ENCODE assay signal across 9 cellular contexts in genomic region chr17:82414548-82415281, GRCh38. TPM values are rescaled to one million over a fixed set of nuclear protein-coding genes. Genes with fewer than 3 reads are reported as not detected.
DNase-seq lines count a peak whose midpoint lies in the region; ATAC-seq and TF ChIP-seq lines count a peak whose summit lies in the region.
"Had no signal": no experiment of that assay in that cellular context is flagged by ENCODE, and none has a peak within 500 bp of the region (broad histone marks: within the 10 kb centered on the region; RNA-seq: fewer than 3 reads in every experiment).

No MANE protein-coding gene starts in this region.

- H3K9me3 Mint-ChIP-seq in WTC11 (no peaks in the 10 kb centered on the region), immature natural killer cell (no peaks in the 10 kb centered on the region)

- ATAC-seq in WTC11 (peak; percentile 76), HG03159 (IDR thresholded peaks at IDR 0.05; ENCODE audit: unreplicated experiment) (no peak), GM18502 (IDR thresholded peaks at IDR 0.05; ENCODE audit: poor library complexity, unreplicated experiment) (no peak)

- POLR2A ChIA-PET in WTC11 (lab: Charles Lee) = no interaction called here

- H3K27me3 Mint-ChIP-seq in WTC11 (ENCODE audit: low read depth) (no peaks in the 10 kb centered on the region), immature natural killer cell (ENCODE audit: low read depth in 3 of 3) (peaks cover 0 to 8% (median 0%) of the 10 kb centered on the region in 3 donors)
- H3K27me3 Mint-ChIP-seq: activated naive CD8-positive, alpha-beta T cell had no signal

- no peak; the same call in 1 of the 2 replicates for TF ChIP-seq CTCF in WTC11 (IDR thresholded peaks at IDR 0.05)

- H3K27ac Mint-ChIP-seq in WTC11 = peak overlapping the region; percentile 63; the same call in 1 of the 2 replicates
- H3K27ac Mint-ChIP-seq in immature natural killer cell = peak overlapping the region in 1 of 6 donors; percentile 53
- H3K27ac Mint-ChIP-seq: activated naive CD8-positive, alpha-beta T cell had no signal

- H3K4me3 Mint-ChIP-seq in WTC11 = peak overlapping the region; percentile 36
- peak overlapping the region in 3 of 5 donors; percentile 19 to 34 (median 26) for H3K4me3 Mint-ChIP-seq in immature natural killer cell
- H3K4me3 Mint-ChIP-seq: activated naive CD8-positive, alpha-beta T cell had no signal

- DNase-seq in Daoy (ENCODE audit: low read depth) (peak; percentile 75), MV-4-11 (lab: John Stamatoyannopoulos, UW) (peak; percentile 60), WTC11 (ENCODE audit: low spot score) (peak; percentile 91), brain pericyte (ENCODE audit: low read depth, low spot score) (peak; percentile 42), immature natural killer cell (peak; percentile 64 to 68 (median 67))
- DNase-seq in stimulated activated CD4-positive, alpha-beta T cell treated with anti-CD3 and anti-CD28 coated beads, Interleukin-1b, Interleukin-23, amount 100 ng/mL, for 1 hour (ENCODE audit: low read depth in 2 of 2) = peak; percentile 32 to 60

- H3K36me3 Mint-ChIP-seq in WTC11 (peaks cover under 1% of the 10 kb centered on the region; the same call in 1 of the 2 replicates), immature natural killer cell (peaks cover under 1 to 6% (median 4%) of the 10 kb centered on the region in 3 donors)

- CTCF ChIA-PET in WTC11 (lab: Charles Lee) = interaction anchor here (0.6 to 1.8 kb wide), 8 partner anchors 10 to 245 kb away, joined by 3 to 9 read pairs (median 4); no protein-coding TSS in a partner anchor

- H3K4me1 Mint-ChIP-seq in WTC11 = peaks cover 13% of the 10 kb centered on the region
- H3K4me1 Mint-ChIP-seq in immature natural killer cell = peaks cover 23 to 27% of the 10 kb centered on the region in 2 donors

TF ChIP-seq in WTC11, 78 proteins besides CTCF, POLR2A, EP300 and RAD21 (continues in another document):
- TF ChIP-seq ESRRA (CRISPR knock-in tag; IDR thresholded peaks at IDR 0.05; ENCODE audit: borderline replicate concordance) (peak; percentile 87; the same call in 1 of the 2 replicates), NR3C1 (CRISPR knock-in tag; conservative IDR thresholded peaks at IDR 0.05; ENCODE audit: low read depth) (no peak), ZNF317 (CRISPR knock-in tag; IDR thresholded peaks at IDR 0.05; ENCODE audit: borderline replicate concordance, low read depth) (0 out of 2 replicates have a peak, but pooled peaks have one; percentile 48), ZNF416 (CRISPR knock-in tag; IDR thresholded peaks at IDR 0.05) (no peak), EMX1 (CRISPR knock-in tag; IDR thresholded peaks at IDR 0.05) (no peak), SOX15 (CRISPR knock-in tag; IDR thresholded peaks at IDR 0.05) (no peak), RELA (CRISPR knock-in tag; IDR thresholded peaks at IDR 0.05; ENCODE audit: borderline replicate concordance) (no peak; the same call in 1 of the 2 replicates), HMGXB4 (CRISPR knock-in tag; IDR thresholded peaks at IDR 0.05) (peak; percentile 73; the same call in 1 of the 2 replicates), SP1 (CRISPR knock-in tag; conservative IDR thresholded peaks at IDR 0.05) (peak; percentile 54; the same call in 1 of the 2 replicates), FOXJ3 (CRISPR knock-in tag; IDR thresholded peaks at IDR 0.05; ENCODE audit: borderline replicate concordance) (no peak), CDX4 (CRISPR knock-in tag; IDR thresholded peaks at IDR 0.05; ENCODE audit: borderline replicate concordance) (no peak), RORB (CRISPR knock-in tag; IDR thresholded peaks at IDR 0.05) (no peak), ZNF263 (CRISPR knock-in tag; IDR thresholded peaks at IDR 0.05; ENCODE audit: low read depth) (no peak), NR2C2 (CRISPR knock-in tag; IDR thresholded peaks at IDR 0.05) (0 out of 2 replicates have a peak, but pooled peaks have one; percentile 45), ZNF138 (CRISPR knock-in tag; conservative IDR thresholded peaks at IDR 0.05) (no peak), ZBTB21 (CRISPR knock-in tag; IDR thresholded peaks at IDR 0.05; ENCODE audit: borderline replicate concordance) (no peak), MXD4 (CRISPR knock-in tag; IDR thresholded peaks at IDR 0.05; ENCODE audit: borderline replicate concordance) (no peak), GTF2I (CRISPR knock-in tag; conservative IDR thresholded peaks at IDR 0.05) (no peak), ZNF423 (CRISPR knock-in tag; IDR thresholded peaks at IDR 0.05) (no peak)
- TF ChIP-seq, protein P1, sequence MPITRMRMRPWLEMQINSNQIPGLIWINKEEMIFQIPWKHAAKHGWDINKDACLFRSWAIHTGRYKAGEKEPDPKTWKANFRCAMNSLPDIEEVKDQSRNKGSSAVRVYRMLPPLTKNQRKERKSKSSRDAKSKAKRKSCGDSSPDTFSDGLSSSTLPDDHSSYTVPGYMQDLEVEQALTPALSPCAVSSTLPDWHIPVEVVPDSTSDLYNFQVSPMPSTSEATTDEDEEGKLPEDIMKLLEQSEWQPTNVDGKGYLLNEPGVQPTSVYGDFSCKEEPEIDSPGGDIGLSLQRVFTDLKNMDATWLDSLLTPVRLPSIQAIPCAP (CRISPR knock-in tag; IDR thresholded peaks at IDR 0.05) = peak; percentile 93
- TF ChIP-seq, protein P2, sequence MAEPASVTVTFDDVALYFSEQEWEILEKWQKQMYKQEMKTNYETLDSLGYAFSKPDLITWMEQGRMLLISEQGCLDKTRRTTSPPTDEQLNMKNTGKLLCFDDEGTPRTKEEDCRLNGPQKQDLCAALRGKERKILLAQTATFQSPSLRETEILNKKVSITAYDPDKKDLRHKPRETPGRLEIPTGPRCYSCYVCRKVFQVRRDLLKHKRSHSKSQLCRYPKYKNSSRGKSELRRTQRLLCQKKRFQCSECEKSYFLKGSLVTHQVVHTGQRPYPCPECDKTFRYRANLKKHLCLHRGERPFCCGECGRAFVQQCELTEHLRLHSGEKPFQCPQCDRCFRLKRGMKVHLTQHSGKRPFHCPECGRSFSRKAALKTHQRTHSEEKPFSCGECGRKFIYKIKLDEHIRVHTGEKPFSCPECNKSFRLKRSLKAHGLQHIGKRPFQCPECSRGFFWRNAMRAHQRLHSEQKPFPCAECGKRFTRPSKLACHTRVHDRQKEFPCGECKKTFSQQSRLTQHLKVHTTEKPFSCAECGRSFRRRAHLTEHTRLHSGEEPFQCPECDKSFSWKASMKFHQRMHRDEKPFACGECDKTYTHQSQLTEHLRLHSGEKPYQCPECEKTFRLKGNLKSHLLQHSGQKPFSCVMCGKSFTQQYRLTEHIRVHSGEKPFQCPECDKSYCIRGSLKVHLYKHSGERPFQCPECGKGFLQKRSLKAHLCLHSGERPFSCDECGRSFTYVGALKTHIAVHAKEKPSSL (CRISPR knock-in tag; conservative IDR thresholded peaks at IDR 0.05) = no peak
- TF ChIP-seq, protein P3, sequence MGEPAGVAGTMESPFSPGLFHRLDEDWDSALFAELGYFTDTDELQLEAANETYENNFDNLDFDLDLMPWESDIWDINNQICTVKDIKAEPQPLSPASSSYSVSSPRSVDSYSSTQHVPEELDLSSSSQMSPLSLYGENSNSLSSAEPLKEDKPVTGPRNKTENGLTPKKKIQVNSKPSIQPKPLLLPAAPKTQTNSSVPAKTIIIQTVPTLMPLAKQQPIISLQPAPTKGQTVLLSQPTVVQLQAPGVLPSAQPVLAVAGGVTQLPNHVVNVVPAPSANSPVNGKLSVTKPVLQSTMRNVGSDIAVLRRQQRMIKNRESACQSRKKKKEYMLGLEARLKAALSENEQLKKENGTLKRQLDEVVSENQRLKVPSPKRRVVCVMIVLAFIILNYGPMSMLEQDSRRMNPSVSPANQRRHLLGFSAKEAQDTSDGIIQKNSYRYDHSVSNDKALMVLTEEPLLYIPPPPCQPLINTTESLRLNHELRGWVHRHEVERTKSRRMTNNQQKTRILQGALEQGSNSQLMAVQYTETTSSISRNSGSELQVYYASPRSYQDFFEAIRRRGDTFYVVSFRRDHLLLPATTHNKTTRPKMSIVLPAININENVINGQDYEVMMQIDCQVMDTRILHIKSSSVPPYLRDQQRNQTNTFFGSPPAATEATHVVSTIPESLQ (CRISPR knock-in tag; IDR thresholded peaks at IDR 0.05) = no peak

RNA-seq across cellular contexts. Expression of gene HEXD, which starts 3.4 kb away (rescaled TPM):
- 4.9 and 9.4 TPM in 2 replicates for total RNA-seq in Daoy (2014; rRNA removed; shearing (Covaris generic))
- total RNA-seq in WTC11 (2021) = 36.0 to 40.0 TPM (median 37.1 TPM) in 3 replicates
- 10 to 100 TPM; 12.7 to 18.8 (median 15.2) TPM for polyA plus RNA-seq in immature natural killer cell

RNA-seq across cellular contexts. Expression of gene OGFOD3, which starts 3.7 kb away (rescaled TPM):
- 38.6 and 39.8 TPM in 2 replicates for total RNA-seq in Daoy (2014; rRNA removed; shearing (Covaris generic))
- total RNA-seq in WTC11 (2021) = 20.4 to 24.0 TPM (median 22.5 TPM) in 3 replicates
- 10 to 100 TPM; 29.3 to 43.5 (median 39.8) TPM for polyA plus RNA-seq in immature natural killer cell

RNA-seq across cellular contexts. Expression of gene CYBC1, which starts 35.8 kb away (rescaled TPM):
- 26.3 and 59.3 TPM in 2 replicates for total RNA-seq in Daoy (2014; rRNA removed; shearing (Covaris generic))
- 61.5 to 71.7 TPM (median 65.5 TPM) in 3 replicates for total RNA-seq in WTC11 (2021)
- polyA plus RNA-seq in immature natural killer cell = 100 to 1,000 TPM; 182 to 246 (median 243) TPM

RNA-seq across cellular contexts. Expression of gene UTS2R, which starts 43.1 kb away (rescaled TPM):
- not detected in 2 replicates for total RNA-seq in Daoy (2014; rRNA removed; shearing (Covaris generic))
- 0.46 to 0.76 TPM (median 0.53 TPM) in 3 replicates for total RNA-seq in WTC11 (2021)
- not detected for polyA plus RNA-seq in immature natural killer cell

RNA-seq across cellular contexts. Expression of gene NARF, which starts 43.8 kb away (rescaled TPM):
- total RNA-seq in Daoy (2014; rRNA removed; shearing (Covaris generic)) = 42.3 and 59.4 TPM in 2 replicates
- 96.7 to 125 TPM (median 117 TPM) in 3 replicates for total RNA-seq in WTC11 (2021)
- 100 to 1,000 TPM; 149 to 192 (median 179) TPM for polyA plus RNA-seq in immature natural killer cell
